ENCODE assay signal across 8 cellular contexts in the genomic region with DNA sequence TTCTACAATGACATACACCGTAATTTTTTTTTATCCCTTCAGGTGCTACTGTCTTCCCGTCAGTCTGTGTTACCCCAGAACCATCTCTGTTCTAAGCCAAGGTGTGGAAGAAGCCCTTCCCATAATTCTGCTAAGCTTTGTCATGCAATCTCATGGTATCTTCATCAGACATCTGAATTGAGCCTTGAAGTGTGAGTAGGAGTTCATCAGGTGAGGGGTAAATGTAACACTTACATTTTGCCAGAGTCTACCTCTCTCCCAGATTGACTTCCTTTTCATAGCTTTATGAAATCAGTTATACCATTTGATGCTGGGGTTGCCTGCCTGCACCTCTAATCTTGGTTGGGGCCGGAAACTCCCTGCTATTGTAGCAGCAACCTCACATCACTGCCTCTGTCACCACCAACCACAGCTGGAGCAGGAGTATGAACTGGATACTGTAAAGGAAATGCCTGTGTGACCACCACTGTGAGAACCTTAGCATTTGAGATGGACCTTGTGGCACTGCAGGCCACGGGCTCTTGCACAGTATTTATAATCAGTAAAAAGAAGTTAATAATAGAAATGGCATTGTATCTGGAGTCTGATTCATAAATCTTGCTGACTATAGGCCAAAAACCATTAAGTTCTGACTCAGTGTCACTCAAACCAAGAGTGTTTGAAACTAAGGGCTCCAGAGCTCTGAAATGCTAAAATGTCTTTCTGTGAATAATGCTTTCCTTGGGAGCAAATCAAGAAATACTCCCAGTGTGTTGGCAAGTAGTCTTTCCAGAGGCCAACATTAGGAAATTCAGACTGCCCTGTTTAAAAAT.
DNase-seq lines count a peak whose midpoint lies in the region; ATAC-seq lines count a peak whose summit lies in the region.

No MANE protein-coding gene starts in this region.

- DNase-seq in activated CD4-positive, alpha-beta T cell treated with anti-CD3 and anti-CD28 coated beads, Interleukin-2, amount 50 U/mL, for 48 hours, result peak; percentile 39 to 43
- peak; percentile 58 for DNase-seq in kidney glomerular epithelial cell (lab: John Stamatoyannopoulos, UW)
- DNase-seq in NCI-H1417 (lab: John Stamatoyannopoulos, UW), result no peak
- no peak for DNase-seq in NCI-H2196 (lab: John Stamatoyannopoulos, UW; ENCODE audit: unreplicated experiment)
- DNase-seq in medulla oblongata (ENCODE audit: extremely low spot score), result no peak

- ATAC-seq in GM19025 (IDR thresholded peaks at IDR 0.05; ENCODE audit: low read depth, unreplicated experiment) (peak; percentile 94), HG02973 (IDR thresholded peaks at IDR 0.05; ENCODE audit: unreplicated experiment) (peak; percentile 63), HG03025 (IDR thresholded peaks at IDR 0.05; ENCODE audit: low FRiP score, unreplicated experiment) (no peak)

Comparison
In these comparisons a context has a peak if more than half of its experiments do, and no peak if none do; other contexts are left out.
1. DNase-seq: peak in activated CD4-positive, alpha-beta T cell treated with anti-CD3 and anti-CD28 coated beads, Interleukin-2, amount 50 U/mL, for 48 hours (2 of 2) and kidney glomerular epithelial cell (single experiment); none in NCI-H1417 (0 of 3), NCI-H2196 (single experiment) and medulla oblongata (single experiment).